In genomic region chr10:50577681-50578350, GRCh38 we compare ENCODE assay signal across 8 cellular contexts. TPM values are rescaled to one million over a fixed set of nuclear protein-coding genes. Genes with fewer than 3 reads are reported as not detected.
DNase-seq lines count a peak whose midpoint lies in the region; ATAC-seq, FAIRE-seq and TF ChIP-seq lines count a peak whose summit lies in the region.

No MANE protein-coding gene starts in this region.

- H3K36me3 ChIP-seq in body of pancreas (replicated peaks in 1 of 2; ENCODE audit: insufficient read depth in 1 of 2, low read depth in 2 of 2) = no peaks in the 10 kb centered on the region

- no peak for TF ChIP-seq POLR2A in body of pancreas (IDR thresholded peaks at IDR 0.05)

- WGBS in body of pancreas, 2 donors = 21 to 23% methylated on average over 7 of the region's 7 CpGs

- intact Hi-C loops in body of pancreas (cut with DNase I) = no loop called here

- DNase-seq in EL = peak; percentile 67
- peak; percentile 57 to 77 (median 67) for DNase-seq in body of pancreas
- peak; percentile 60 for DNase-seq in midbrain (lab: John Stamatoyannopoulos, UW)
- no peak for DNase-seq in T-helper 2 cell
- no peak for DNase-seq in HTR-8/SVneo (ENCODE audit: insufficient read length, low spot score)
- DNase-seq in NCI-H2196 (lab: John Stamatoyannopoulos, UW; ENCODE audit: unreplicated experiment) = no peak

- no peaks in the 10 kb centered on the region for H3K27me3 ChIP-seq in body of pancreas

- no peak for FAIRE-seq in HTR-8/SVneo (lab: Jason Lieb, UNC)

- no peak overlapping the region for H3K4me3 ChIP-seq in body of pancreas

- H3K4me1 ChIP-seq in body of pancreas = peaks cover 75% of the 10 kb centered on the region

- peak overlapping the region; percentile 42 to 88 (median 67) for H3K27ac ChIP-seq in body of pancreas

- ATAC-seq in HG03565 (IDR thresholded peaks at IDR 0.05; ENCODE audit: unreplicated experiment) (peak; percentile 54), body of pancreas (peak; percentile 80), HG03442 (IDR thresholded peaks at IDR 0.05; ENCODE audit: unreplicated experiment) (no peak)

- no peak for TF ChIP-seq CTCF in body of pancreas (IDR thresholded peaks at IDR 0.05)

- H3K9me3 ChIP-seq in body of pancreas = no peaks in the 10 kb centered on the region

RNA-seq across cellular contexts. Expression of gene SGMS1, which starts 45.9 kb away (rescaled TPM):
- 10 to 100 TPM; 46.2 to 68.9 TPM for total RNA-seq in body of pancreas

Comparison
In these comparisons a context has a peak if more than half of its experiments do, and no peak if none do; other contexts are left out.
1. DNase-seq: peak in EL (single experiment), body of pancreas (4 of 4) and midbrain (single experiment); none in T-helper 2 cell (0 of 5), HTR-8/SVneo (single experiment) and NCI-H2196 (single experiment).